ENCODE assay signal across 11 cellular contexts in the genomic region with DNA sequence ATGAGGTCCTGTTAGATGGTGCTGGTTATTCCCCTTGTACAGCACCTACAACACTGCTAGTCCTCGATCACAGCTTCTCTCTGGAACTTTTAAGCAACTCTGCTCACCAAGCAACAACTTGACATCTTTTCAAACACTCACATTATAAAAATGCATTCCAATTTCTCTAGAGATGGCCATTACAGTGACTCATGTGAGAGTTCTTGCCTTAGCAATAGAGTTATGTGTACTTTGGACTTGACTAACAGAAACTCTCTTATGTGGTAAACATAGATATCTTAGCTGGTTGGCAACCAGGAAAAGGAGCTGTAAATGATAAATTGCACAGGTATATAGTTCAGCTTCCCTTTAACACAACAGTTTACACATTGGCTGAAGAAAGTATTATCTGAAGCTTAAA.
DNase-seq lines count a peak whose midpoint lies in the region; ATAC-seq and TF ChIP-seq lines count a peak whose summit lies in the region.
"Had no signal": no experiment of that assay in that cellular context is flagged by ENCODE, and none has a peak within 500 bp of the region (broad histone marks: within the 10 kb centered on the region; RNA-seq: fewer than 3 reads in every experiment).

No MANE protein-coding gene starts in this region.

- no peaks in the 10 kb centered on the region for H3K27me3 ChIP-seq in skeletal muscle satellite cell (ENCODE audit: control insufficient read depth, insufficient read depth, low read length)
- H3K27me3 ChIP-seq in aorta (ENCODE audit: control insufficient read depth in 1 of 2, insufficient read depth in 2 of 2, low read length in 1 of 2) = no peaks in the 10 kb centered on the region

- peak; percentile 99 for DNase-seq in NCI-H226
- DNase-seq in fibroblast of mammary gland (ENCODE audit: low read depth) = peak; percentile 83
- DNase-seq in cerebellar cortex (ENCODE audit: low spot score) = no peak
- DNase-seq in NCI-H1417 (lab: John Stamatoyannopoulos, UW) = no peak
- DNase-seq in aorta = no peak
- DNase-seq: NCI-H510A treated with DMSO at 0.1 percent for 48 hours, T-helper 9 cell had no signal

- no peak for TF ChIP-seq CTCF in fibroblast of mammary gland (conservative IDR thresholded peaks at IDR 0.05; ENCODE audit: control insufficient read depth, insufficient read depth, low read depth, low read length)

- WGBS in aorta, 2 donors = 24 to 57% methylated on average over 1 of the region's 1 CpG

- H3K4me1 ChIP-seq in skeletal muscle satellite cell (ENCODE audit: control insufficient read depth, insufficient read depth, low read length) = peaks cover 32% of the 10 kb centered on the region
- no peaks in the 10 kb centered on the region for H3K4me1 ChIP-seq in aorta (ENCODE audit: control insufficient read depth in 1 of 2, insufficient read depth in 2 of 2, low read length in 2 of 2)

- peak overlapping the region; percentile 42 for H3K4me2 ChIP-seq in skeletal muscle satellite cell (ENCODE audit: low read length)

- peak overlapping the region; percentile 48 for H3K9ac ChIP-seq in skeletal muscle satellite cell (ENCODE audit: low read depth, low read length)

- ATAC-seq in GM18517 (IDR thresholded peaks at IDR 0.05; ENCODE audit: unreplicated experiment) = peak; percentile 67
- ATAC-seq in HG03097 (IDR thresholded peaks at IDR 0.05; ENCODE audit: low FRiP score, unreplicated experiment) = no peak
- no peak for ATAC-seq in aorta (ENCODE audit: low FRiP score)

- intact Hi-C loops in aorta (cut with DNase I) = no loop called here

- no peaks in the 10 kb centered on the region for H3K36me3 ChIP-seq in skeletal muscle satellite cell (ENCODE audit: insufficient read depth, low read length)
- no peaks in the 10 kb centered on the region for H3K36me3 ChIP-seq in aorta (ENCODE audit: control insufficient read depth in 1 of 2, insufficient read depth in 2 of 2, low read length in 1 of 2)

- no peak overlapping the region for H3K4me3 ChIP-seq in fibroblast of mammary gland (ENCODE audit: control insufficient read depth, low read depth, low read length)
- no peak overlapping the region for H3K4me3 ChIP-seq in skeletal muscle satellite cell (ENCODE audit: low read length)
- no peak overlapping the region for H3K4me3 ChIP-seq in aorta (ENCODE audit: low read length in 2 of 2)

- H3K9me3 ChIP-seq in skeletal muscle satellite cell (replicated peaks; ENCODE audit: low read length) (peaks cover 3% of the 10 kb centered on the region), aorta (ENCODE audit: control insufficient read depth, low read length) (peaks cover 2% of the 10 kb centered on the region)

- H3K27ac ChIP-seq in aorta (ENCODE audit: low read depth in 1 of 2, low read length in 2 of 2) = no peak overlapping the region
- H3K27ac ChIP-seq: HL-60 had no signal

Comparison
In these comparisons a context has a peak if more than half of its experiments do, and no peak if none do; other contexts are left out.
1. DNase-seq: peak in NCI-H226 (single experiment) and fibroblast of mammary gland (single experiment); none in cerebellar cortex (single experiment), NCI-H1417 (0 of 3) and aorta (0 of 2).